ENCODE assay signal across 32 cellular contexts in the genomic region with DNA sequence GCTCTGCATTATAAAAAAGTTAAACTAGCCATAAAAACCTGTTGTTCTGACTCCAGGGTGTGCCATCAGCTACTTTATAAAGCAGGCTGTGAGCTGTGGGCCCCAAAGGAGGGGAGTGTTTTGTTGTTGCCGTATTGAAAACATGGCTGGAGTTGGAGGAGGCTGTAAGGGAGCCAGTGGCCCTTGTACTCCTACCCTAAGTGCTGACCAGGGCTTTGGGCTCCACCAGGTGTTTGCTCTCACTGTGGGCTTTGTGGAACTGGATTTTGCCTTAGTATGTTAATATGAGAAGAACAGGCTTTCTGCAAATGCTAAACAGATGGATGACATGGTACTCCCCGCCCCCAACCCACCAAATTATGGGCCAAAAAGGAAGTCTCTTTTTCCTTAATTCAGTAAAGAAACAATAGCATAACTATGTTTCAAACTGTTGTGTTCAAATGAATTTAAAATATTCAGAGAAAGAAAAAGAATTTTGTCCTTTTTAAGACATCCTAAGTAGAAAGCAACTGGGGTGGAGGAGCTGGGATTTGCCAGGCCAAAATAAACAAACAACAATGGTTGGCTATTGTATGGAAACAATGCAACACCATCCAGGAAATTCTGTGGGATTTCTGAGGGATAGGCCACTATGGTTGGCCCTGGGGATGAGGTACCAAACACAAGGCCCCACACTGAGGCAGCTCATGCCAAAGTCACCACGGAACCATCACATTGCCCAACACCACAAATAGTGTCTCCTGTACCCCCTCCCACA.
DNase-seq lines count a peak whose midpoint lies in the region; ATAC-seq and TF ChIP-seq lines count a peak whose summit lies in the region.
"Had no signal": no experiment of that assay in that cellular context is flagged by ENCODE, and none has a peak within 500 bp of the region (broad histone marks: within the 10 kb centered on the region; RNA-seq: fewer than 3 reads in every experiment).

No MANE protein-coding gene starts in this region.

- TF ChIP-seq CTCF in heart left ventricle (IDR thresholded peaks at IDR 0.05): no peak
- no peak for TF ChIP-seq CTCF in dorsolateral prefrontal cortex (IDR thresholded peaks at IDR 0.05 in 54 of 56, conservative IDR thresholded peaks at IDR 0.05 in 2 of 56; ENCODE audit: low read depth in 1 of 56, partially characterized antibody in 56 of 56)
- no peak for TF ChIP-seq CTCF in testis (IDR thresholded peaks at IDR 0.05)

- H3K9me3 ChIP-seq in heart left ventricle (peaks cover 0 to 20% (median 14%) of the 10 kb centered on the region in 12 donors), testis (no peaks in the 10 kb centered on the region), HAP-1 (0 out of 2 replicates have a peak, but pooled peaks cover 4% of the 10 kb centered on the region)

- intact Hi-C loops in heart left ventricle (cut with DNase I) (no loop called here), Right ventricle myocardium superior (cut with DNase I) (no loop called here), dorsolateral prefrontal cortex (cut with DNase I) (no loop called here), testis (cut with DNase I; ENCODE audit: low total_unique reads) (no loop called here)

- H3K4me3 ChIP-seq in heart left ventricle: no peak overlapping the region
- no peak overlapping the region for H3K4me3 ChIP-seq in dorsolateral prefrontal cortex
- no peak overlapping the region for H3K4me3 ChIP-seq in testis
- no peak overlapping the region for H3K4me3 ChIP-seq in HAP-1
- H3K4me3 ChIP-seq: body of pancreas, transverse colon had no signal

- WGBS in heart left ventricle, 4 donors: 54 to 77% (median 72%) methylated on average over 3 of the region's 3 CpGs
- WGBS in testis, 2 donors: 79 to 85% methylated on average over 3 of the region's 3 CpGs

- H3K4me1 ChIP-seq in heart left ventricle: peaks cover 0 to 23% (median 0%) of the 10 kb centered on the region in 12 donors
- no peaks in the 10 kb centered on the region for H3K4me1 ChIP-seq in testis
- H3K4me1 ChIP-seq in HAP-1: no peaks in the 10 kb centered on the region
- H3K4me1 ChIP-seq: body of pancreas, Caco-2, parathyroid adenoma, transverse colon had no signal

- H3K27me3 ChIP-seq in heart left ventricle (no peaks in the 10 kb centered on the region), dorsolateral prefrontal cortex (no peaks in the 10 kb centered on the region), testis (no peaks in the 10 kb centered on the region), HAP-1 (ENCODE audit: low read depth) (no peaks in the 10 kb centered on the region)
- H3K27me3 ChIP-seq: body of pancreas, transverse colon had no signal

- ATAC-seq in heart left ventricle (peak in 3 of 4 donors; percentile 27 to 75 (median 50)), Right ventricle myocardium superior (ENCODE audit: poor library complexity) (no peak)
- ATAC-seq: activated CD8-positive, alpha-beta memory T cell treated with anti-CD3 and anti-CD28 coated beads, Interleukin-2, amount 10 ng/mL, durations not matched to agents 7 days and 5 days; activated naive CD8-positive, alpha-beta T cell treated with anti-CD3 and anti-CD28 coated beads, Interleukin-2, amount 50 U/mL, for 24 hours; body of pancreas; SK-N-SH treated with all-trans-retinoic acid at 6 μM for 48 hours had no signal

- TF ChIP-seq POLR2A in heart left ventricle (IDR thresholded peaks at IDR 0.05) (no peak), testis (IDR thresholded peaks at IDR 0.05) (no peak)

- H3K27ac ChIP-seq in heart left ventricle (peak overlapping the region in 11 of 12 donors; percentile 42 to 80 (median 66)), dorsolateral prefrontal cortex (peak overlapping the region in 58 of 59 donors; percentile 27 to 100 (median 98)), testis (peak overlapping the region; percentile 15 to 24)
- H3K27ac ChIP-seq: body of pancreas, C4-2B, parathyroid adenoma, transverse colon had no signal

- in situ Hi-C loops in HAP-1 (cut with MboI; ENCODE audit: low sequenced_read_pairs): no loop called here

- DNase-seq in heart left ventricle: peak in 1 of 5 donors; percentile 20
- no peak for DNase-seq in Right ventricle myocardium superior
- DNase-seq in dorsolateral prefrontal cortex: no peak
- DNase-seq in iPS-NIHi7 (ENCODE audit: extremely low spot score): peak; percentile 7
- no peak for DNase-seq in testis
- no peak for DNase-seq in amniotic stem cell (lab: John Stamatoyannopoulos, UW)
- no peak for DNase-seq in HAP-1 (ENCODE audit: low spot score in 2 of 2)
- no peak for DNase-seq in activated CD8-positive, alpha-beta memory T cell treated with anti-CD3 and anti-CD28 coated beads, Interleukin-2, amount 50 U/mL, for 4 hours
- DNase-seq: 8988T; activated CD8-positive, alpha-beta memory T cell treated with anti-CD3 and anti-CD28 coated beads, Interleukin-2, amount 10 ng/mL, durations not matched to agents 7 days and 5 days; activated gamma-delta T cell treated with Interleukin-2 at 50 U/mL for 16 hours; activated naive CD8-positive, alpha-beta T cell treated with anti-CD3 and anti-CD28 coated beads, Interleukin-2, amount 50 U/mL, for 24 hours; activated T-cell treated with anti-CD3 and anti-CD28 coated beads, Interleukin-2, amount 50 U/mL, for 48 hours; body of pancreas; Caco-2; DMS53; effector memory CD4-positive, alpha-beta T cell; erythroblast; HCEC 1CT; hypothalamus; immature natural killer cell; Kasumi-1; NCI-H1417 treated with DMSO at 0.1 percent for 48 hours; NCI-H2081 treated with DMSO at 0.1 percent for 48 hours; NCI-H226; NCI-H526 treated with DMSO at 0.1 percent for 48 hours; NK-92 treated with Interleukin-12 subunit alpha and Interleukin-12 subunit beta, amount 100 ng/mL, for 24 hours; stimulated activated CD4-positive, alpha-beta T cell treated with anti-CD3 and anti-CD28 coated beads, Interleukin-1b, Interleukin-23, amount 100 ng/mL, for 48 hours; transverse colon had no signal

- H3K36me3 ChIP-seq in heart left ventricle: peaks cover 0 to 23% (median 13%) of the 10 kb centered on the region in 9 donors
- H3K36me3 ChIP-seq in testis (ENCODE audit: low read depth, missing control alignments): no peaks in the 10 kb centered on the region
- no peaks in the 10 kb centered on the region for H3K36me3 ChIP-seq in HAP-1 (replicated peaks)

Comparison
In these comparisons a context has a peak if more than half of its experiments do, and no peak if none do; other contexts are left out.
1. H3K27ac ChIP-seq: peak in every context shown above with its lines; median percentile 98 in dorsolateral prefrontal cortex; 66 in heart left ventricle; 20 in testis.